ENCODE assay signal across 2 cellular contexts in the genomic region with DNA sequence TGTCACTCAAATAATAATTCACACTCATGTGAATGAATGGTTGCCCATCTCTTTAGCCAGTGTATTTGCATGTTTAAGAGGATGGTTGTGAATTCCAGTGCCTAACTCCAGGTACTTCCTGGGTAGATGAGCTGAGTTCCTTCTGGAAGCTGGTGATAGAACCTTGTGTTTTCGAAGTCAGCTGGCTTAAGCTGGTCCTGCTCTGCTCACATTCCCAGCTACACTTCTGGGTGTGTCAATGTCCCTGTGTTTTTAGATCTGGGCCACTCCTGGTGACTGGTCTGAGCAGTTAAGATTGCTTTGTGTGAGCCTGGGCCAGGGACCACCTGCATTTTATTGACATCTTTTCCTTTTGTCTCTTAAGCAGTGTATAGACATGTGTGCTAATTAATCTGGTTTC.
A peak's percentile ranks its signal among the peaks of the same experiment; 100 is the strongest.
TF ChIP-seq lines count a peak whose summit lies in the region.

No MANE protein-coding gene starts in this region.

TF ChIP-seq in HCT116, 20 proteins besides CTCF, POLR2A, EP300 and RAD21:
- TF ChIP-seq, protein P1, sequence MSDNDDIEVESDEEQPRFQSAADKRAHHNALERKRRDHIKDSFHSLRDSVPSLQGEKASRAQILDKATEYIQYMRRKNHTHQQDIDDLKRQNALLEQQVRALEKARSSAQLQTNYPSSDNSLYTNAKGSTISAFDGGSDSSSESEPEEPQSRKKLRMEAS (IDR thresholded peaks at IDR 0.05): no peak
- TF ChIP-seq EGR1 (IDR thresholded peaks at IDR 0.05; ENCODE audit: low read depth) (no peak), SP1 (IDR thresholded peaks at IDR 0.05; ENCODE audit: low read depth) (no peak; the same call in 1 of the 2 replicates), FOSL1 (IDR thresholded peaks at IDR 0.05; ENCODE audit: low read depth) (no peak), JUND (IDR thresholded peaks at IDR 0.05) (no peak), CBX3 (IDR thresholded peaks at IDR 0.05; ENCODE audit: low read depth) (no peak), SRF (IDR thresholded peaks at IDR 0.05; ENCODE audit: low read depth) (no peak), EZH2phosphoT487 (IDR thresholded peaks at IDR 0.05; ENCODE audit: borderline replicate concordance) (no peak), YY1 (IDR thresholded peaks at IDR 0.05; ENCODE audit: extremely low read depth, insufficient replicate concordance, low read depth, low read length) (no peak), TCF7L2 (IDR thresholded peaks at IDR 0.05; ENCODE audit: borderline replicate concordance, extremely low read depth, insufficient read depth, insufficient read length) (no peak), ZFX (IDR thresholded peaks at IDR 0.05) (no peak), ZNF274 (IDR thresholded peaks at IDR 0.05; ENCODE audit: low read depth, low read length) (no peak), POLR2AphosphoS5 (IDR thresholded peaks at IDR 0.05; ENCODE audit: low read depth, low read length) (no peak), CEBPB (IDR thresholded peaks at IDR 0.05; ENCODE audit: low read depth) (no peak)
- TF ChIP-seq, protein P2, sequence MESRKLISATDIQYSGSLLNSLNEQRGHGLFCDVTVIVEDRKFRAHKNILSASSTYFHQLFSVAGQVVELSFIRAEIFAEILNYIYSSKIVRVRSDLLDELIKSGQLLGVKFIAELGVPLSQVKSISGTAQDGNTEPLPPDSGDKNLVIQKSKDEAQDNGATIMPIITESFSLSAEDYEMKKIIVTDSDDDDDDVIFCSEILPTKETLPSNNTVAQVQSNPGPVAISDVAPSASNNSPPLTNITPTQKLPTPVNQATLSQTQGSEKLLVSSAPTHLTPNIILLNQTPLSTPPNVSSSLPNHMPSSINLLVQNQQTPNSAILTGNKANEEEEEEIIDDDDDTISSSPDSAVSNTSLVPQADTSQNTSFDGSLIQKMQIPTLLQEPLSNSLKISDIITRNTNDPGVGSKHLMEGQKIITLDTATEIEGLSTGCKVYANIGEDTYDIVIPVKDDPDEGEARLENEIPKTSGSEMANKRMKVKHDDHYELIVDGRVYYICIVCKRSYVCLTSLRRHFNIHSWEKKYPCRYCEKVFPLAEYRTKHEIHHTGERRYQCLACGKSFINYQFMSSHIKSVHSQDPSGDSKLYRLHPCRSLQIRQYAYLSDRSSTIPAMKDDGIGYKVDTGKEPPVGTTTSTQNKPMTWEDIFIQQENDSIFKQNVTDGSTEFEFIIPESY (IDR thresholded peaks at IDR 0.05; ENCODE audit: extremely low read depth, insufficient replicate concordance, low read length): no peak
- TF ChIP-seq, protein P3, sequence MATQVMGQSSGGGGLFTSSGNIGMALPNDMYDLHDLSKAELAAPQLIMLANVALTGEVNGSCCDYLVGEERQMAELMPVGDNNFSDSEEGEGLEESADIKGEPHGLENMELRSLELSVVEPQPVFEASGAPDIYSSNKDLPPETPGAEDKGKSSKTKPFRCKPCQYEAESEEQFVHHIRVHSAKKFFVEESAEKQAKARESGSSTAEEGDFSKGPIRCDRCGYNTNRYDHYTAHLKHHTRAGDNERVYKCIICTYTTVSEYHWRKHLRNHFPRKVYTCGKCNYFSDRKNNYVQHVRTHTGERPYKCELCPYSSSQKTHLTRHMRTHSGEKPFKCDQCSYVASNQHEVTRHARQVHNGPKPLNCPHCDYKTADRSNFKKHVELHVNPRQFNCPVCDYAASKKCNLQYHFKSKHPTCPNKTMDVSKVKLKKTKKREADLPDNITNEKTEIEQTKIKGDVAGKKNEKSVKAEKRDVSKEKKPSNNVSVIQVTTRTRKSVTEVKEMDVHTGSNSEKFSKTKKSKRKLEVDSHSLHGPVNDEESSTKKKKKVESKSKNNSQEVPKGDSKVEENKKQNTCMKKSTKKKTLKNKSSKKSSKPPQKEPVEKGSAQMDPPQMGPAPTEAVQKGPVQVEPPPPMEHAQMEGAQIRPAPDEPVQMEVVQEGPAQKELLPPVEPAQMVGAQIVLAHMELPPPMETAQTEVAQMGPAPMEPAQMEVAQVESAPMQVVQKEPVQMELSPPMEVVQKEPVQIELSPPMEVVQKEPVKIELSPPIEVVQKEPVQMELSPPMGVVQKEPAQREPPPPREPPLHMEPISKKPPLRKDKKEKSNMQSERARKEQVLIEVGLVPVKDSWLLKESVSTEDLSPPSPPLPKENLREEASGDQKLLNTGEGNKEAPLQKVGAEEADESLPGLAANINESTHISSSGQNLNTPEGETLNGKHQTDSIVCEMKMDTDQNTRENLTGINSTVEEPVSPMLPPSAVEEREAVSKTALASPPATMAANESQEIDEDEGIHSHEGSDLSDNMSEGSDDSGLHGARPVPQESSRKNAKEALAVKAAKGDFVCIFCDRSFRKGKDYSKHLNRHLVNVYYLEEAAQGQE (IDR thresholded peaks at IDR 0.05; ENCODE audit: low read depth): no peak
TF ChIP-seq in HCT116: peak in this region for 0.

TF ChIP-seq in K562, 482 proteins besides CTCF, POLR2A, EP300 and RAD21:
- TF ChIP-seq CBFA2T3 (IDR thresholded peaks at IDR 0.05) (peak; percentile 33), ZNF583 (CRISPR knock-in tag; IDR thresholded peaks at IDR 0.05) (no peak), OTX1 (CRISPR knock-in tag; IDR thresholded peaks at IDR 0.05) (no peak), ZSCAN29 (IDR thresholded peaks at IDR 0.05) (no peak), HMG20A (CRISPR knock-in tag; conservative IDR thresholded peaks at IDR 0.05) (no peak), GATA2 (CRISPR knock-in tag; IDR thresholded peaks at IDR 0.05) (no peak), BRCA1 (IDR thresholded peaks at IDR 0.05) (no peak), BRCA1 (CRISPR knock-in tag; IDR thresholded peaks at IDR 0.05) (no peak), PHB (CRISPR knock-in tag; IDR thresholded peaks at IDR 0.05) (no peak)
- TF ChIP-seq, protein P4, sequence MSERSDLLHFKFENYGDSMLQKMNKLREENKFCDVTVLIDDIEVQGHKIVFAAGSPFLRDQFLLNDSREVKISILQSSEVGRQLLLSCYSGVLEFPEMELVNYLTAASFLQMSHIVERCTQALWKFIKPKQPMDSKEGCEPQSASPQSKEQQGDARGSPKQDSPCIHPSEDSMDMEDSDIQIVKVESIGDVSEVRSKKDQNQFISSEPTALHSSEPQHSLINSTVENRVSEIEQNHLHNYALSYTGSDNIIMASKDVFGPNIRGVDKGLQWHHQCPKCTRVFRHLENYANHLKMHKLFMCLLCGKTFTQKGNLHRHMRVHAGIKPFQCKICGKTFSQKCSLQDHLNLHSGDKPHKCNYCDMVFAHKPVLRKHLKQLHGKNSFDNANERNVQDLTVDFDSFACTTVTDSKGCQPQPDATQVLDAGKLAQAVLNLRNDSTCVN (CRISPR knock-in tag; IDR thresholded peaks at IDR 0.05): no peak
- TF ChIP-seq, protein P5, sequence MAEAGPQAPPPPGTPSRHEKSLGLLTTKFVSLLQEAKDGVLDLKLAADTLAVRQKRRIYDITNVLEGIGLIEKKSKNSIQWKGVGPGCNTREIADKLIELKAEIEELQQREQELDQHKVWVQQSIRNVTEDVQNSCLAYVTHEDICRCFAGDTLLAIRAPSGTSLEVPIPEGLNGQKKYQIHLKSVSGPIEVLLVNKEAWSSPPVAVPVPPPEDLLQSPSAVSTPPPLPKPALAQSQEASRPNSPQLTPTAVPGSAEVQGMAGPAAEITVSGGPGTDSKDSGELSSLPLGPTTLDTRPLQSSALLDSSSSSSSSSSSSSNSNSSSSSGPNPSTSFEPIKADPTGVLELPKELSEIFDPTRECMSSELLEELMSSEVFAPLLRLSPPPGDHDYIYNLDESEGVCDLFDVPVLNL (CRISPR knock-in tag; IDR thresholded peaks at IDR 0.05; ENCODE audit: low read depth): no peak
- TF ChIP-seq, protein P1 (CRISPR knock-in tag; IDR thresholded peaks at IDR 0.05): no peak
- TF ChIP-seq, protein P6, sequence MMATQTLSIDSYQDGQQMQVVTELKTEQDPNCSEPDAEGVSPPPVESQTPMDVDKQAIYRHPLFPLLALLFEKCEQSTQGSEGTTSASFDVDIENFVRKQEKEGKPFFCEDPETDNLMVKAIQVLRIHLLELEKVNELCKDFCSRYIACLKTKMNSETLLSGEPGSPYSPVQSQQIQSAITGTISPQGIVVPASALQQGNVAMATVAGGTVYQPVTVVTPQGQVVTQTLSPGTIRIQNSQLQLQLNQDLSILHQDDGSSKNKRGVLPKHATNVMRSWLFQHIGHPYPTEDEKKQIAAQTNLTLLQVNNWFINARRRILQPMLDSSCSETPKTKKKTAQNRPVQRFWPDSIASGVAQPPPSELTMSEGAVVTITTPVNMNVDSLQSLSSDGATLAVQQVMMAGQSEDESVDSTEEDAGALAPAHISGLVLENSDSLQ (IDR thresholded peaks at IDR 0.05): peak; percentile 33
- TF ChIP-seq, protein P7, sequence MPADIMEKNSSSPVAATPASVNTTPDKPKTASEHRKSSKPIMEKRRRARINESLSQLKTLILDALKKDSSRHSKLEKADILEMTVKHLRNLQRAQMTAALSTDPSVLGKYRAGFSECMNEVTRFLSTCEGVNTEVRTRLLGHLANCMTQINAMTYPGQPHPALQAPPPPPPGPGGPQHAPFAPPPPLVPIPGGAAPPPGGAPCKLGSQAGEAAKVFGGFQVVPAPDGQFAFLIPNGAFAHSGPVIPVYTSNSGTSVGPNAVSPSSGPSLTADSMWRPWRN (IDR thresholded peaks at IDR 0.05; ENCODE audit: low read depth): no peak
- TF ChIP-seq, protein P8, sequence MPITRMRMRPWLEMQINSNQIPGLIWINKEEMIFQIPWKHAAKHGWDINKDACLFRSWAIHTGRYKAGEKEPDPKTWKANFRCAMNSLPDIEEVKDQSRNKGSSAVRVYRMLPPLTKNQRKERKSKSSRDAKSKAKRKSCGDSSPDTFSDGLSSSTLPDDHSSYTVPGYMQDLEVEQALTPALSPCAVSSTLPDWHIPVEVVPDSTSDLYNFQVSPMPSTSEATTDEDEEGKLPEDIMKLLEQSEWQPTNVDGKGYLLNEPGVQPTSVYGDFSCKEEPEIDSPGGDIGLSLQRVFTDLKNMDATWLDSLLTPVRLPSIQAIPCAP (CRISPR knock-in tag; IDR thresholded peaks at IDR 0.05; ENCODE audit: borderline replicate concordance): no peak
- TF ChIP-seq, protein P9, sequence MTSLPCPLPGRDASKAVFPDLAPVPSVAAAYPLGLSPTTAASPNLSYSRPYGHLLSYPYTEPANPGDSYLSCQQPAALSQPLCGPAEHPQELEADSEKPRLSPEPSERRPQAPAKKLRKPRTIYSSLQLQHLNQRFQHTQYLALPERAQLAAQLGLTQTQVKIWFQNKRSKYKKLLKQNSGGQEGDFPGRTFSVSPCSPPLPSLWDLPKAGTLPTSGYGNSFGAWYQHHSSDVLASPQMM (CRISPR knock-in tag; IDR thresholded peaks at IDR 0.05): no peak
